24 cellular contexts compared by ENCODE assay signal in genomic region chr21:44666401-44667320, GRCh38. TPM values are rescaled to one million over a fixed set of nuclear protein-coding genes. Genes with fewer than 3 reads are reported as not detected.
DNase-seq lines count a peak whose midpoint lies in the region; ATAC-seq and TF ChIP-seq lines count a peak whose summit lies in the region.
"Had no signal": no experiment of that assay in that cellular context is flagged by ENCODE, and none has a peak within 500 bp of the region (broad histone marks: within the 10 kb centered on the region; RNA-seq: fewer than 3 reads in every experiment).

Gene KRTAP12-2 (minus strand): TSS chr21:44666927. CDS start chr21:44666886, 41 bp downstream.

- peak; percentile 93 to 99 (median 98) for ATAC-seq in heart left ventricle
- ATAC-seq in upper lobe of right lung: no peak
- ATAC-seq in HG03280 (IDR thresholded peaks at IDR 0.05; ENCODE audit: unreplicated experiment): no peak
- ATAC-seq in GM19324 (IDR thresholded peaks at IDR 0.05; ENCODE audit: low FRiP score, unreplicated experiment): no peak
- ATAC-seq: HCT116; naive thymus-derived CD8-positive, alpha-beta T cell had no signal

- no peak within 1 kb of the TSS for H4K5ac ChIP-seq in H9 (ENCODE audit: insufficient read length, low read depth, low read length)

- no peak within 1 kb of the TSS for H3K4ac ChIP-seq in H9 (ENCODE audit: low read depth, low read length)

- no peak within 1 kb of the TSS for H3K14ac ChIP-seq in H9 (ENCODE audit: insufficient read depth, low read length)

- H3K56ac ChIP-seq in H9 (ENCODE audit: insufficient read length, low read depth, low read length): no peak within 1 kb of the TSS

- no peak within 1 kb of the TSS for H2BK20ac ChIP-seq in H9 (ENCODE audit: low read depth, low read length, poor library complexity, severe bottlenecking)

- H3K27ac ChIP-seq in H9 (ENCODE audit: insufficient read length, low read depth, low read length): no peak within 1 kb of the TSS
- H3K27ac ChIP-seq in heart left ventricle: peak within 1 kb of the TSS in 1 of 12 donors; percentile 31
- H3K27ac ChIP-seq in upper lobe of right lung: no peak within 1 kb of the TSS
- H3K27ac ChIP-seq: Peyer's patch, vagina had no signal

- H4K8ac ChIP-seq in H9 (replicated peaks; ENCODE audit: insufficient read length, low read depth, low read length): no peak within 1 kb of the TSS

- H3K36me3 ChIP-seq in heart left ventricle: no peaks in the 10 kb centered on the region
- H3K36me3 ChIP-seq in upper lobe of right lung: no peaks in the 10 kb centered on the region
- H3K36me3 ChIP-seq: Peyer's patch, vagina had no signal

- WGBS in H9 (ENCODE audit: extremely low coverage, insufficient read length, low lambda C conversion rate): no CpG with 5 or more reads among the region's 19 CpGs
- WGBS in heart left ventricle, 4 donors: 51 to 69% (median 57%) methylated on average over 17 to 19 of the region's 19 CpGs

- H3K36me3 Mint-ChIP-seq in H9 (ENCODE audit: insufficient read depth in 1 of 3, low read depth in 3 of 3): peaks cover 9 to 29% (median 17%) of the 10 kb centered on the region in 3 experiments

- no peak for TF ChIP-seq POLR2A in heart left ventricle (IDR thresholded peaks at IDR 0.05)

- no peak within 1 kb of the TSS for H2BK120ac ChIP-seq in H9 (ENCODE audit: low read depth, low read length, poor library complexity, severe bottlenecking)

- H3K27ac Mint-ChIP-seq in H9: no peak within 1 kb of the TSS
- H3K27ac Mint-ChIP-seq: memory B cell had no signal

- no peak within 1 kb of the TSS for H2BK5ac ChIP-seq in H9 (ENCODE audit: insufficient read length, low read length)

- H4K91ac ChIP-seq in H9 (ENCODE audit: insufficient read length, low read depth, low read length): no peak within 1 kb of the TSS

- no peaks in the 10 kb centered on the region for H3K4me1 ChIP-seq in H9 (ENCODE audit: insufficient read depth, low read length)
- no peaks in the 10 kb centered on the region for H3K4me1 ChIP-seq in heart left ventricle
- no peaks in the 10 kb centered on the region for H3K4me1 ChIP-seq in upper lobe of right lung
- H3K4me1 ChIP-seq: Peyer's patch, vagina had no signal

- H2BK15ac ChIP-seq in H9 (ENCODE audit: low read depth, low read length): no peak within 1 kb of the TSS

- H3K9me3 ChIP-seq in H9 (ENCODE audit: control insufficient read depth, low read depth, low read length): no peaks in the 10 kb centered on the region
- peaks cover 0 to 19% (median 4%) of the 10 kb centered on the region in 12 donors for H3K9me3 ChIP-seq in heart left ventricle
- H3K9me3 ChIP-seq in upper lobe of right lung: no peaks in the 10 kb centered on the region
- H3K9me3 ChIP-seq: vagina had no signal

- H3K9ac ChIP-seq in H9 (ENCODE audit: extremely low read depth, insufficient read length, low read length): no peak within 1 kb of the TSS

- TF ChIP-seq CTCF in H9 (conservative IDR thresholded peaks at IDR 0.05): no peak
- no peak for TF ChIP-seq CTCF in heart left ventricle (IDR thresholded peaks at IDR 0.05)
- no peak for TF ChIP-seq CTCF in upper lobe of right lung (IDR thresholded peaks at IDR 0.05)

- no peak within 1 kb of the TSS for H3K4me2 ChIP-seq in H9 (ENCODE audit: insufficient read depth, insufficient read length, low read length)

- intact Hi-C loops in heart left ventricle (cut with DNase I) (loop anchor here in 1 of 10 donors (10.0 kb wide), 1 partner anchor 58 kb away; no protein-coding TSS in a partner anchor), upper lobe of right lung (cut with DNase I) (no loop called here)

- H3K23ac ChIP-seq in H9 (ENCODE audit: insufficient read length, low read depth, low read length): no peak within 1 kb of the TSS

- H4K20me1 ChIP-seq in H9 (ENCODE audit: control insufficient read depth, insufficient read depth, insufficient read length): no peaks in the 10 kb centered on the region

- peaks cover 28 to 37% of the 10 kb centered on the region in 2 experiments for H3K9me3 Mint-ChIP-seq in H9

- H3K27me3 Mint-ChIP-seq in H9 (ENCODE audit: low read depth): peaks cover 4% of the 10 kb centered on the region; the same call in 1 of the 2 replicates

- H2AFZ ChIP-seq in H9 (ENCODE audit: low read length): no peak within 1 kb of the TSS

- no peak within 1 kb of the TSS for H3K4me3 Mint-ChIP-seq in H9
- H3K4me3 Mint-ChIP-seq: CD8-positive, alpha-beta memory T cell; central memory CD8-positive, alpha-beta T cell; memory B cell; naive thymus-derived CD8-positive, alpha-beta T cell had no signal

- no peak within 1 kb of the TSS for H3K18ac ChIP-seq in H9 (ENCODE audit: insufficient read length, low read depth, low read length)

- H2BK12ac ChIP-seq in H9 (ENCODE audit: insufficient read length, low read depth, low read length): no peak within 1 kb of the TSS

- H3K79me2 ChIP-seq in H9 (ENCODE audit: insufficient read depth, low read length): no peaks in the 10 kb centered on the region

- DNase-seq in COR-L47 (lab: John Stamatoyannopoulos, UW): peak; percentile 92
- DNase-seq in H9: peak; percentile 22
- DNase-seq in NCI-H2196 treated with DMSO at 0.1 percent for 48 hours (lab: John Stamatoyannopoulos, UW; ENCODE audit: unreplicated experiment): peak; percentile 57
- peak in 4 of 5 donors; percentile 29 to 85 (median 66) for DNase-seq in heart left ventricle
- no peak for DNase-seq in upper lobe of right lung
- DNase-seq in COLO829 (ENCODE audit: low spot score): no peak
- DNase-seq: activated CD4-positive, CD25-positive, alpha-beta regulatory T cell treated with anti-CD3 and anti-CD28 coated beads, Interleukin-2, amount 50 U/mL, for 72 hours; amygdala; CD8-positive, alpha-beta memory T cell; effector CD8-positive, alpha-beta T cell; KBM-7; naive thymus-derived CD8-positive, alpha-beta T cell; NCI-H1930; NCI-H82; Peyer's patch; stimulated activated CD4-positive, alpha-beta T cell treated with anti-CD3 and anti-CD28 coated beads, Interleukin-4, amount 100 ng/mL, for 4 hours had no signal

- H3K4me3 ChIP-seq in heart left ventricle: no peak within 1 kb of the TSS
- H3K4me3 ChIP-seq in upper lobe of right lung: no peak within 1 kb of the TSS
- H3K4me3 ChIP-seq: Peyer's patch, vagina had no signal

- H3K79me1 ChIP-seq in H9 (ENCODE audit: insufficient read depth, low read depth, low read length, poor library complexity, severe bottlenecking): no peaks in the 10 kb centered on the region

- no peaks in the 10 kb centered on the region for H3K27me3 ChIP-seq in H9 (ENCODE audit: insufficient read depth, low read length)
- no peaks in the 10 kb centered on the region for H3K27me3 ChIP-seq in heart left ventricle
- no peaks in the 10 kb centered on the region for H3K27me3 ChIP-seq in upper lobe of right lung
- H3K27me3 ChIP-seq: Peyer's patch, vagina had no signal

- H2AK5ac ChIP-seq in H9 (ENCODE audit: insufficient read length, low read length): no peak within 1 kb of the TSS

- no peaks in the 10 kb centered on the region for H3K23me2 ChIP-seq in H9 (ENCODE audit: insufficient read length, low read depth, low read length, poor library complexity, severe bottlenecking)

- no peak within 1 kb of the TSS for H3T11ph ChIP-seq in H9 (ENCODE audit: low read length)

- peaks cover 2 to 3% of the 10 kb centered on the region in 2 experiments for H3K4me1 Mint-ChIP-seq in H9
- H3K4me1 Mint-ChIP-seq: CD8-positive, alpha-beta memory T cell; central memory CD8-positive, alpha-beta T cell; memory B cell had no signal

RNA-seq across cellular contexts. Expression of gene KRTAP12-2, which starts in this region (rescaled TPM):
- total RNA-seq in H9 (2021): not detected in 2 replicates
- not detected for total RNA-seq in heart left ventricle
- polyA plus RNA-seq in heart left ventricle: not detected
- not detected for total RNA-seq in upper lobe of right lung
- total RNA-seq: CD8-positive, alpha-beta memory T cell; fibroblast of lung; naive thymus-derived CD8-positive, alpha-beta T cell; Peyer's patch; subcutaneous adipose tissue; vagina had no signal
- polyA plus RNA-seq: CD8-positive, alpha-beta memory T cell; fibroblast of lung; naive thymus-derived CD8-positive, alpha-beta T cell had no signal

Comparison
In these comparisons a context has a peak if more than half of its experiments do, and no peak if none do; other contexts are left out.
1. Peak in DNase-seq in H9; RNA of the gene not detected or under 1 TPM.
2. Peak in DNase-seq and ATAC-seq in heart left ventricle; RNA of the gene not detected or under 1 TPM.
3. DNase-seq: peak in COR-L47 (single experiment) and NCI-H2196 treated with DMSO at 0.1 percent for 48 hours (single experiment); none in upper lobe of right lung (single experiment) and COLO829 (single experiment).